ENCODE assay signal across 2 cellular contexts in the genomic region with DNA sequence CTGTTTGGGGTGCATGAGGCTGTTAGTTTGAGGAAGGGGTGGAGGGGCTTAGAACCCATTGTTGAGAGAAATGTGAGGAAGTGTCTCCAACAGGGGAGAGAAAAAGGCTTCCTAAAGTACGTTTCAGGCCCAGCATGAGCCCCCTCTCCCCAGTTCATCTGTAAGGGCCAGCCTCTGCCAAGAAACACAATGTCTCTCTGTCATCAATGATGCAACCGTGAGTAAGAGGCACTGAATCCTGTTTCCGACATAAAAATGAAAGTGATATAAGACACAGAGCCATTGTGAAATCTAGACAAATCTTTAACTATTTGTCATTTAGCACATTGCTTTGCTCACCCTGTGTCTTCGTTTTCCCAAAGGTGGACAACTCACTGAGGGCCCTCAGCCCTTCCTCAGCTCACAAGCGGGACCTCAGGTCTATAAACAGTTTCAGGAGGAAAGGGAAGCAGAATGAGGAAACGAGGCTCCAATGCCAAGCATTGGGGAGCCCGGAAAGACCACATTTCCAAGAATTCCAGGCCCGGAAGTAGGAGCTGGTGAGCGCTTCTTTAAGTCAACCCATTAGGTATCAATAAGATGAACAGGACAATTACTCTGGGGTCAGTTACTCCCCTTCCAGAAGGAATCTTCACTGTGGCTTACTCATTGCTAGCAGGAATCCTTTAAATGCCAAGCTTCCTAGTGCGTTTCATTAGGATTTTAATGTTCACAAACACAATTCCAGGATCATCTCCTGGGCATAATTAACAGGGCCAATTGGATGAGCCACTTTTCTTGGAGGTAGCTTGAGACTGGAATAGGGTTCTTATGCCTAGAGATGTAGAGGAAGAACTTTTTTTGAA.
TF ChIP-seq lines count a peak whose summit lies in the region.

No MANE protein-coding gene starts in this region.

TF ChIP-seq in GM12878, 131 proteins besides CTCF, POLR2A, EP300 and RAD21:
- TF ChIP-seq CREB1 (IDR thresholded peaks at IDR 0.05; ENCODE audit: low read depth) = peak; percentile 30; the same call in 1 of the 2 replicates
- TF ChIP-seq, protein P1, sequence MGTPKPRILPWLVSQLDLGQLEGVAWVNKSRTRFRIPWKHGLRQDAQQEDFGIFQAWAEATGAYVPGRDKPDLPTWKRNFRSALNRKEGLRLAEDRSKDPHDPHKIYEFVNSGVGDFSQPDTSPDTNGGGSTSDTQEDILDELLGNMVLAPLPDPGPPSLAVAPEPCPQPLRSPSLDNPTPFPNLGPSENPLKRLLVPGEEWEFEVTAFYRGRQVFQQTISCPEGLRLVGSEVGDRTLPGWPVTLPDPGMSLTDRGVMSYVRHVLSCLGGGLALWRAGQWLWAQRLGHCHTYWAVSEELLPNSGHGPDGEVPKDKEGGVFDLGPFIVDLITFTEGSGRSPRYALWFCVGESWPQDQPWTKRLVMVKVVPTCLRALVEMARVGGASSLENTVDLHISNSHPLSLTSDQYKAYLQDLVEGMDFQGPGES (IDR thresholded peaks at IDR 0.05) = no peak

TF ChIP-seq in GM12891, 5 proteins besides CTCF, POLR2A, EP300 and RAD21:
- TF ChIP-seq POU2F2 (IDR thresholded peaks at IDR 0.05; ENCODE audit: low read depth, low read length) = no peak
- TF ChIP-seq PAX5 (IDR thresholded peaks at IDR 0.05; ENCODE audit: insufficient read depth, low read length, severe bottlenecking) = no peak
- TF ChIP-seq TAF1 (IDR thresholded peaks at IDR 0.05; ENCODE audit: low read depth, low read length) = no peak
- TF ChIP-seq POLR2AphosphoS5 (IDR thresholded peaks at IDR 0.05; ENCODE audit: low read depth, low read length) = no peak
- no peak for TF ChIP-seq SPI1 (IDR thresholded peaks at IDR 0.05; ENCODE audit: low read depth, low read length)
